ENCODE assay signal across 8 cellular contexts in genomic region chr9:86353591-86354047, GRCh38. TPM values are rescaled to one million over a fixed set of nuclear protein-coding genes. Genes with fewer than 3 reads are reported as not detected.
A peak's percentile ranks its signal among the peaks of the same experiment; 100 is the strongest.
DNase-seq lines count a peak whose midpoint lies in the region; ATAC-seq and TF ChIP-seq lines count a peak whose summit lies in the region.

No MANE protein-coding gene starts in this region.

- H3K36me3 ChIP-seq in OCI-LY3 (replicated peaks; ENCODE audit: low read depth, low read length), result peaks cover 15% of the 10 kb centered on the region

- no peaks in the 10 kb centered on the region for H3K9me3 ChIP-seq in OCI-LY3 (ENCODE audit: insufficient read depth, low read length)

- peak overlapping the region; percentile 98 for H3K4me3 ChIP-seq in OCI-LY3 (ENCODE audit: low read length)

- intact Hi-C loops in Right ventricle myocardium superior (cut with DNase I) (no loop called here), Right ventricle myocardium inferior (cut with DNase I) (no loop called here)

- DNase-seq in Right ventricle myocardium superior (peak; percentile 39), Right ventricle myocardium inferior (ENCODE audit: missing footprints) (no peak), T47D (ENCODE audit: low read depth in 1 of 2, low spot score in 1 of 2) (peak; percentile 31 to 74), left kidney (ENCODE audit: low read depth, low spot score) (peak; percentile 65), SK-N-DZ (ENCODE audit: low spot score) (no peak)
- peak; percentile 8 to 11 for DNase-seq in stimulated activated CD8-positive, alpha-beta memory T cell treated with anti-CD3 and anti-CD28 coated beads, Interleukin-7, amount 100 ng/mL, for 48 hours (ENCODE audit: extremely low read depth in 1 of 2, low read depth in 1 of 2)

- peaks cover 54% of the 10 kb centered on the region for H3K79me2 ChIP-seq in OCI-LY3 (ENCODE audit: low read length)

- no peaks in the 10 kb centered on the region for H4K20me1 ChIP-seq in OCI-LY3 (ENCODE audit: insufficient read depth, low read length)

- H3K9ac ChIP-seq in OCI-LY3 (ENCODE audit: low read length), result peak overlapping the region; percentile 97

- in situ Hi-C loops in T47D (cut with HindIII; ENCODE audit: low pct_unique_long_range_greater_than_20kb, low sequenced_read_pairs), result no loop called here

- ATAC-seq in Right ventricle myocardium superior (ENCODE audit: poor library complexity) (peak; percentile 39), Right ventricle myocardium inferior (no peak), GM18909 (IDR thresholded peaks at IDR 0.05; ENCODE audit: poor library complexity, unreplicated experiment) (no peak)

- H2AFZ ChIP-seq in OCI-LY3 (ENCODE audit: low read depth, low read length), result peak overlapping the region; percentile 31; the same call in 1 of the 2 replicates

- TF ChIP-seq CTCF in OCI-LY3 (IDR thresholded peaks at IDR 0.05; ENCODE audit: low read depth, low read length), result no peak

- peak overlapping the region; percentile 92 for H3K4me2 ChIP-seq in OCI-LY3 (ENCODE audit: low read length)

- H3K27me3 ChIP-seq in OCI-LY3 (ENCODE audit: low read depth, low read length), result no peaks in the 10 kb centered on the region

- peak overlapping the region; percentile 75 for H3K27ac ChIP-seq in OCI-LY3 (ENCODE audit: low read length)

- H3K4me1 ChIP-seq in OCI-LY3 (ENCODE audit: low read length), result peaks cover 44% of the 10 kb centered on the region

RNA-seq across cellular contexts. Expression of gene TUT7, which starts 0.6 kb away (rescaled TPM):
- total RNA-seq in Right ventricle myocardium superior (12.3 TPM), Right ventricle myocardium inferior (11.8 TPM)
- 4.0 and 5.7 TPM in 2 replicates for polyA plus RNA-seq in SK-N-DZ (2014; cell fraction: cytosol; rRNA removed)
- polyA plus RNA-seq in SK-N-DZ (2014; cell fraction: nucleus; rRNA removed), result 9.4 and 11.8 TPM in 2 replicates

Comparison
In these comparisons a context has a peak if more than half of its experiments do, and no peak if none do; other contexts are left out.
1. DNase-seq: peak in Right ventricle myocardium superior (single experiment), T47D (2 of 2), left kidney (single experiment) and stimulated activated CD8-positive, alpha-beta memory T cell treated with anti-CD3 and anti-CD28 coated beads, Interleukin-7, amount 100 ng/mL, for 48 hours (2 of 2); none in Right ventricle myocardium inferior (single experiment) and SK-N-DZ (single experiment).